In the genomic region with DNA sequence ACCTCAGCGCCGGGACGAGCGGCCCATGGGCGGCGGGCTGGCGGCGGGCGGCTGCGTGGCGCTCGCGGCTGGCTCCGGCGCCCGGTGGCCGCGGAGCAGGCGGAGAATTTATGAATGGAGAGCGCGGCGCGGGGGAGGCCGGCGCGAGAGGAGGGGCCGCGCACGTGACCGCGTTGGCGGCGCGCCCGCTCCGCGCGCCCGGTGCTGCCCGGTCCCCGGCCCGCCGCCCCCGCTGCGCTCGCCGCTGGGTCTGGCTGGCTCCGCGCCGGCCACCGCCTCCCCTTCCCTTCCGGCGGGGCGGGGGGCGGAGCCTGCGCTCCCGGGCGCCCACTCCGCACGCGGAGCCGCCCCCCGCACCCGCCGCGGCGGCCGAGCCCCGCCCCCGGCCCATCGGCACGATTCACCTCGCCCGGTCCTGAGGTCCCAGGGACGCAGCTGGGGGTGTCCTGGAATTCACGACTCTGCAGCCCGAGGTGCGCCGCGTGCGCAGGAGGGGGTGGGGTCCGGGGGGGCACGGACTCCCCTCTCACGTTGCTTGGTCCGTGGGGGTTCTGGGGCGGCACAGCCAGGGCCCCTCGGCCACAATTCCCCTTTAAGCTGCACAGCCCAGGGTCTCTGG, we compare ENCODE assay signal across 8 cellular contexts. TPM values are rescaled to one million over a fixed set of nuclear protein-coding genes. Genes with fewer than 3 reads are reported as not detected.
DNase-seq lines count a peak whose midpoint lies in the region; ATAC-seq, FAIRE-seq and TF ChIP-seq lines count a peak whose summit lies in the region.

A gene with protein sequence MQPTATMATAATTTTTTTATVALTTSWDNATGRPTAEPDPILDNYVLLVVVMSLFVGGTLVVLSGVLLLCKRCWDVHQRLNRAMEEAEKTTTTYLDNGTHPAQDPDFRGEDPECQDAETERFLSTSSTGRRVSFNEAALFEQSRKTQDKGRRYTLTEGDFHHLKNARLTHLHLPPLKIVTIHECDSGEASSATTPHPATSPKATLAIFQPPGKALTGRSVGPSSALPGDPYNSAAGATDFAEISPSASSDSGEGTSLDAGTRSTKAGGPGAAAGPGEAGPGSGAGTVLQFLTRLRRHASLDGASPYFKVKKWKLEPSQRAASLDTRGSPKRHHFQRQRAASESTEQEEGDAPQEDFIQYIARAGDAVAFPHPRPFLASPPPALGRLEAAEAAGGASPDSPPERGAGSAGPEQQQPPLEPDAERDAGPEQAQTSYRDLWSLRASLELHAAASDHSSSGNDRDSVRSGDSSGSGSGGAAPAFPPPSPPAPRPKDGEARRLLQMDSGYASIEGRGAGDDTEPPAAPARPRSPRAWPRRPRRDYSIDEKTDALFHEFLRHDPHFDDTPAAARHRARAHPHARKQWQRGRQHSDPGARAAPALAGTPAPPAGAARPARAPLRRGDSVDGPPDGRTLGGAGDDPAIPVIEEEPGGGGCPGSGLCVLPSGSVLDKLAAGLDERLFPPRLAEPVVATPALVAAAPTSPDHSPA (minus strand): TSS at position 252 of the 619 bp plus-strand sequence. CDS start 1,905 bp downstream, outside the sequence.

- FAIRE-seq in D721Med (lab: Jason Lieb, UNC) = no peak

- H3K27ac ChIP-seq in PC-9 = no peak within 1 kb of the TSS
- H3K27ac ChIP-seq in colonic mucosa = no peak within 1 kb of the TSS
- H3K27ac ChIP-seq in mesodermal cell (ENCODE audit: low read depth, low read length, severe bottlenecking) = no peak within 1 kb of the TSS
- H3K27ac ChIP-seq in aorta (ENCODE audit: low read depth in 1 of 2, low read length in 2 of 2) = no peak within 1 kb of the TSS

- intact Hi-C loops in PC-9 (cut with micrococcal nuclease; ENCODE audit: unreplicated experiment) = no loop called here
- intact Hi-C loops in colonic mucosa (cut with DNase I) = no loop called here
- intact Hi-C loops in aorta (cut with DNase I) = loop anchor here in 1 of 2 donors (2.0 kb wide), 1 partner anchor 17 kb away; no protein-coding TSS in a partner anchor

- no peaks in the 10 kb centered on the region for H3K9me3 ChIP-seq in PC-9 (ENCODE audit: insufficient read depth, low read depth)
- no peaks in the 10 kb centered on the region for H3K9me3 ChIP-seq in colonic mucosa
- no peaks in the 10 kb centered on the region for H3K9me3 ChIP-seq in mesodermal cell (ENCODE audit: control insufficient read depth, low read length)
- H3K9me3 ChIP-seq in aorta (ENCODE audit: control insufficient read depth, low read length) = no peaks in the 10 kb centered on the region

- peak within 1 kb of the TSS; percentile 76 for H3K4me2 ChIP-seq in PC-9

- CTCF ChIA-PET in PC-9 (lab: Charles Lee) = no interaction called here

- peaks cover 20% of the 10 kb centered on the region; the same call in 1 of the 2 replicates for H3F3A ChIP-seq in PC-9 (ENCODE audit: insufficient read depth, low read depth)

- no peaks in the 10 kb centered on the region for H3K9me2 ChIP-seq in PC-9 (ENCODE audit: insufficient read depth)

- H3K79me2 ChIP-seq in PC-9 (ENCODE audit: low read depth) = peaks cover 9% of the 10 kb centered on the region

- 1% methylated on average over 62 to 77 of the region's 87 CpGs for WGBS in mesodermal cell (ENCODE audit: insufficient coverage in 2 of 2), 2 experiments
- 1 to 2% methylated on average over 34 to 87 of the region's 87 CpGs for WGBS in aorta, 2 donors

- no peaks in the 10 kb centered on the region for H4K20me1 ChIP-seq in PC-9 (ENCODE audit: insufficient read depth)

- no peaks in the 10 kb centered on the region for H3K27me3 ChIP-seq in PC-9 (ENCODE audit: insufficient read depth, low read depth)
- H3K27me3 ChIP-seq in colonic mucosa = peaks cover 37% of the 10 kb centered on the region
- no peaks in the 10 kb centered on the region for H3K27me3 ChIP-seq in aorta (ENCODE audit: control insufficient read depth in 1 of 2, insufficient read depth in 2 of 2, low read length in 1 of 2)

- no peak for ATAC-seq in aorta (ENCODE audit: low FRiP score)

- BruUV-seq in PC-9 (replicated peaks; lab: Mats Ljungman, UMichigan) = no TSS peak

- H3K4me1 ChIP-seq in PC-9 (replicated peaks; ENCODE audit: insufficient read depth) (peaks cover 8% of the 10 kb centered on the region), colonic mucosa (peaks cover 21% of the 10 kb centered on the region), mesodermal cell (ENCODE audit: control insufficient read depth, insufficient read depth, low read length, poor library complexity, severe bottlenecking) (peaks cover 12% of the 10 kb centered on the region), aorta (ENCODE audit: control insufficient read depth in 1 of 2, insufficient read depth in 2 of 2, low read length in 2 of 2) (no peaks in the 10 kb centered on the region)

- DNase-seq in NCI-H82 (lab: John Stamatoyannopoulos, UW) = peak; percentile 59
- no peak for DNase-seq in NCI-H82 treated with DMSO at 0.1 percent for 48 hours (lab: John Stamatoyannopoulos, UW; ENCODE audit: unreplicated experiment)
- no peak for DNase-seq in PC-9
- DNase-seq in colonic mucosa = no peak
- no peak for DNase-seq in aorta
- DNase-seq in NCI-H1436 (lab: John Stamatoyannopoulos, UW) = no peak
- DNase-seq in D721Med (ENCODE audit: insufficient read length, low spot score) = no peak

- H2AFZ ChIP-seq in PC-9 = no peak within 1 kb of the TSS

- TF ChIP-seq CTCF in PC-9 (conservative IDR thresholded peaks at IDR 0.05) = no peak
- no peak for TF ChIP-seq CTCF in colonic mucosa (IDR thresholded peaks at IDR 0.05)
- TF ChIP-seq CTCF in D721Med (IDR thresholded peaks at IDR 0.05; ENCODE audit: insufficient read depth, missing control alignments) = no peak

- peak within 1 kb of the TSS; percentile 19 to 63 for H3K9ac ChIP-seq in colonic mucosa (ENCODE audit: low read depth in 2 of 2, low read length in 2 of 2)

- H3K36me3 ChIP-seq in PC-9 (ENCODE audit: low read depth) (no peaks in the 10 kb centered on the region), colonic mucosa (no peaks in the 10 kb centered on the region), mesodermal cell (ENCODE audit: control insufficient read depth, insufficient read depth, low read length) (peaks cover 22% of the 10 kb centered on the region), aorta (ENCODE audit: control insufficient read depth in 1 of 2, insufficient read depth in 2 of 2, low read length in 1 of 2) (no peaks in the 10 kb centered on the region)

- H3K4me3 ChIP-seq in PC-9 = peak within 1 kb of the TSS; percentile 56
- H3K4me3 ChIP-seq in colonic mucosa = peak within 1 kb of the TSS; percentile 35
- peak within 1 kb of the TSS; percentile 72 for H3K4me3 ChIP-seq in mesodermal cell (ENCODE audit: extremely low read depth, insufficient read depth, low read length, poor library complexity, severe bottlenecking)
- H3K4me3 ChIP-seq in aorta (ENCODE audit: low read length in 2 of 2) = peak within 1 kb of the TSS; percentile 12 to 46

- POLR2A ChIA-PET in PC-9 (lab: Charles Lee; ENCODE audit: unreplicated experiment) = no interaction called here

RNA-seq across cellular contexts. Expression of the gene that starts here (rescaled TPM):
- 1.8 and 1.9 TPM in 2 replicates for total RNA-seq in PC-9 (2021)
- under 1 TPM; 0.22 to 0.48 TPM for total RNA-seq in colonic mucosa
- 11.5 TPM for polyA plus RNA-seq in mesodermal cell (2013, experiment 1 of 2)
- 12.2 TPM for polyA plus RNA-seq in mesodermal cell (2013, experiment 2 of 2)
- 1 to 10 TPM; 3.0 to 3.7 TPM for total RNA-seq in aorta
- polyA plus RNA-seq in aorta = 1 to 10 TPM in 1 of 2 donors, under 1 TPM in 1; 0.88 to 1.1 TPM
